In the genomic region with DNA sequence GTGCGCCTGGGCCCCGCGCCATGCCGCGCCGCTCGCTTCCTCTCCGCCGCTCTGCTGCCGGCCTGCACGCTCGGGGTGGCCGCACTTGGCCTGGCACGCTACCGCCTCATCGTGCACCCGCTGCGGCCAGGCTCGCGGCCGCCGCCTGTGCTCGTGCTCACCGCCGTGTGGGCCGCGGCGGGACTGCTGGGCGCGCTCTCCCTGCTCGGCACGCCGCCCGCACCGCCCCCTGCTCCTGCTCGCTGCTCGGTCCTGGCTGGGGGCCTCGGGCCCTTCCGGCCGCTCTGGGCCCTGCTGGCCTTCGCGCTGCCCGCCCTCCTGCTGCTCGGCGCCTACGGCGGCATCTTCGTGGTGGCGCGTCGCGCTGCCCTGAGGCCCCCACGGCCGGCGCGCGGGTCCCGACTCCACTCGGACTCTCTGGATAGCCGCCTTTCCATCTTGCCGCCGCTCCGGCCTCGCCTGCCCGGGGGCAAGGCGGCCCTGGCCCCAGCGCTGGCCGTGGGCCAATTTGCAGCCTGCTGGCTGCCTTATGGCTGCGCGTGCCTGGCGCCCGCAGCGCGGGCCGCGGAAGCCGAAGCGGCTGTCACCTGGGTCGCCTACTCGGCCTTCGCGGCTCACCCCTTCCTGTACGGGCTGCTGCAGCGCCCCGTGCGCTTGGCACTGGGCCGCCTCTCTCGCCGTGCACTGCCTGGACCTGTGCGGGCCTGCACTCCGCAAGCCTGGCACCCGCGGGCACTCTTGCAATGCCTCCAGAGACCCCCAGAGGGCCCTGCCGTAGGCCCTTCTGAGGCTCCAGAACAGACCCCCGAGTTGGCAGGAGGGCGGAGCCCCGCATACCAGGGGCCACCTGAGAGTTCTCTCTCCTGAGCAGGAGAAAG, we compare ENCODE assay signal across 8 cellular contexts. TPM values are rescaled to one million over a fixed set of nuclear protein-coding genes. Genes with fewer than 3 reads are reported as not detected.
DNase-seq lines count a peak whose midpoint lies in the region; TF ChIP-seq lines count a peak whose summit lies in the region.

No MANE protein-coding gene starts in this region.

- peak; percentile 61 for TF ChIP-seq CTCF in HFFc6 (IDR thresholded peaks at IDR 0.05)
- TF ChIP-seq CTCF in neural crest cell (conservative IDR thresholded peaks at IDR 0.05), result peak; percentile 59

- H3K9me3 Mint-ChIP-seq in HFFc6 (no peaks in the 10 kb centered on the region), neural crest cell (no peaks in the 10 kb centered on the region)

- H3K27me3 Mint-ChIP-seq in HFFc6 (ENCODE audit: insufficient read depth), result no peaks in the 10 kb centered on the region; the same call in none of the 2 replicates
- H3K27me3 Mint-ChIP-seq in neural crest cell (ENCODE audit: low read depth), result peaks cover 34% of the 10 kb centered on the region

- no peak overlapping the region for H3K27ac Mint-ChIP-seq in HFFc6
- H3K27ac Mint-ChIP-seq in neural crest cell (ENCODE audit: unreplicated experiment), result no peak overlapping the region

- DNase-seq in AG08396 (ENCODE audit: low spot score), result peak; percentile 75
- DNase-seq in HFFc6, result no peak
- DNase-seq in activated naive CD4-positive, alpha-beta T cell treated with Interleukin-2 at 50 U/mL for 16 hours, result peak; percentile 38
- DNase-seq in foreskin melanocyte, result peak; percentile 45
- DNase-seq in neural crest cell (ENCODE audit: low read depth, low spot score), result peak; percentile 50
- no peak for DNase-seq in inferior parietal cortex (ENCODE audit: extremely low spot score)
- no peak for DNase-seq in NCI-H1436 treated with DMSO at 0.1 percent for 48 hours (lab: John Stamatoyannopoulos, UW)
- no peak for DNase-seq in OCI-M2 (lab: John Stamatoyannopoulos, UW; ENCODE audit: unreplicated experiment)

- H3K4me3 Mint-ChIP-seq in HFFc6 (no peak overlapping the region), neural crest cell (peak overlapping the region; percentile 41)

- peaks cover 20% of the 10 kb centered on the region for H3K4me1 Mint-ChIP-seq in HFFc6 (ENCODE audit: low read depth)
- H3K4me1 Mint-ChIP-seq in neural crest cell, result peaks cover 18% of the 10 kb centered on the region

- H3K36me3 Mint-ChIP-seq in HFFc6 (ENCODE audit: low read depth) (peaks cover 5% of the 10 kb centered on the region; the same call in 1 of the 2 replicates), neural crest cell (ENCODE audit: low read depth) (peaks cover 4% of the 10 kb centered on the region)

RNA-seq across cellular contexts. Expression of a gene that starts 1.0 kb away (rescaled TPM):
- total RNA-seq in HFFc6 (2021; fragmentation: NEBNext Ultra II Directional; extraction: Animal tissue kit (Norgen Biotek cat#: 25700)), result under 1 TPM in 2 of 6 experiments, not detected in 4; 0.07 to 0.10 TPM
- total RNA-seq in neural crest cell, result 0.18 and 0.23 TPM in 2 replicates

RNA-seq across cellular contexts. Expression of a gene that starts 11.1 kb away (rescaled TPM):
- total RNA-seq in HFFc6 (2021; fragmentation: NEBNext Ultra II Directional; extraction: Animal tissue kit (Norgen Biotek cat#: 25700)), result 100 to 1,000 TPM in 5 of 6 experiments, 10 to 100 TPM in 1; 98.6 to 128 (median 110) TPM
- 228 and 235 TPM in 2 replicates for total RNA-seq in neural crest cell

RNA-seq across cellular contexts. Expression of a gene that starts 14.0 kb away (rescaled TPM):
- total RNA-seq in HFFc6 (2021; fragmentation: NEBNext Ultra II Directional; extraction: Animal tissue kit (Norgen Biotek cat#: 25700)), result 10 to 100 TPM; 13.7 to 20.1 (median 17.1) TPM
- 4.3 and 4.6 TPM in 2 replicates for total RNA-seq in neural crest cell

RNA-seq across cellular contexts. Expression of a gene that starts 14.4 kb away (rescaled TPM):
- total RNA-seq in HFFc6 (2021; fragmentation: NEBNext Ultra II Directional; extraction: Animal tissue kit (Norgen Biotek cat#: 25700)), result 10 to 100 TPM; 30.0 to 36.6 (median 32.5) TPM
- total RNA-seq in neural crest cell, result 37.9 and 40.1 TPM in 2 replicates

RNA-seq across cellular contexts. Expression of a gene that starts 17.7 kb away (rescaled TPM):
- 10 to 100 TPM; 29.6 to 39.3 (median 33.9) TPM for total RNA-seq in HFFc6 (2021; fragmentation: NEBNext Ultra II Directional; extraction: Animal tissue kit (Norgen Biotek cat#: 25700))
- total RNA-seq in neural crest cell, result 4.7 and 6.2 TPM in 2 replicates

Comparison
In these comparisons a context has a peak if more than half of its experiments do, and no peak if none do; other contexts are left out.
1. DNase-seq: peak in AG08396 (single experiment), activated naive CD4-positive, alpha-beta T cell treated with Interleukin-2 at 50 U/mL for 16 hours (single experiment), foreskin melanocyte (single experiment) and neural crest cell (single experiment); none in HFFc6 (single experiment), inferior parietal cortex (single experiment), NCI-H1436 treated with DMSO at 0.1 percent for 48 hours (single experiment) and OCI-M2 (single experiment).